Comparison of ENCODE assay signal across 8 cellular contexts in genomic region chr17:21284319-21285163, GRCh38. TPM values are rescaled to one million over a fixed set of nuclear protein-coding genes. Genes with fewer than 3 reads are reported as not detected.
DNase-seq lines count a peak whose midpoint lies in the region; TF ChIP-seq lines count a peak whose summit lies in the region.

TSS of gene MAP2K3 (plus strand) at chr17:21284711. CDS start at chr17:21284921, 210 bp downstream.

- no peak for TF ChIP-seq EP300 in SK-N-SH (IDR thresholded peaks at IDR 0.05; ENCODE audit: borderline replicate concordance in 1 of 2, low read depth in 1 of 2, low read length in 1 of 2)

- CTCF ChIA-PET in SK-N-SH (lab: Yijun Ruan, JAX): interaction anchor here (0.8 to 6.1 kb wide), 8 partner anchors 11 to 228 kb away, joined by 3 to 70 read pairs (median 8); no protein-coding TSS in a partner anchor

- no peaks in the 10 kb centered on the region for H3K9me3 Mint-ChIP-seq in HFFc6

- H3F3A ChIP-seq in SK-N-SH (replicated peaks; ENCODE audit: insufficient read depth): peaks cover 37% of the 10 kb centered on the region

- H3K27ac ChIP-seq in SK-N-SH (ENCODE audit: low read depth in 2 of 2, low read length in 1 of 2): peak within 1 kb of the TSS; percentile 67 to 98
- H3K27ac ChIP-seq in temporal lobe (ENCODE audit: low read depth, low read length): peak within 1 kb of the TSS; percentile 48

- peak within 1 kb of the TSS; percentile 90 for H3K9ac ChIP-seq in SK-N-SH

- peaks cover 35 to 56% of the 10 kb centered on the region in 2 experiments for H3K4me1 ChIP-seq in SK-N-SH (ENCODE audit: control insufficient read depth in 1 of 2, insufficient read depth in 2 of 2, low read depth in 1 of 2, low read length in 1 of 2)

- H3K27me3 Mint-ChIP-seq in HFFc6 (ENCODE audit: insufficient read depth): peaks cover 12% of the 10 kb centered on the region

- H3K9me2 ChIP-seq in SK-N-SH: no peaks in the 10 kb centered on the region

- no peaks in the 10 kb centered on the region for H3K36me3 ChIP-seq in SK-N-SH (replicated peaks in 1 of 2; ENCODE audit: control insufficient read depth in 1 of 2, insufficient read depth in 2 of 2, low read length in 1 of 2)

- TF ChIP-seq CTCF in HFFc6 (IDR thresholded peaks at IDR 0.05) (no peak), NB4 (IDR thresholded peaks at IDR 0.05; ENCODE audit: low read depth, low read length) (no peak), SK-N-SH (IDR thresholded peaks at IDR 0.05) (no peak)

- TF ChIP-seq RAD21 in SK-N-SH (IDR thresholded peaks at IDR 0.05; ENCODE audit: low read length): no peak

- peaks cover 27% of the 10 kb centered on the region for H3K36me3 Mint-ChIP-seq in HFFc6 (ENCODE audit: low read depth)

- H3K27ac Mint-ChIP-seq in HFFc6: peak within 1 kb of the TSS; percentile 97

- H3K27me3 ChIP-seq in SK-N-SH (ENCODE audit: insufficient read depth): no peaks in the 10 kb centered on the region

- POLR2A ChIA-PET in SK-N-SH (lab: Yijun Ruan, JAX): no interaction called here

- WGBS in SK-N-SH (ENCODE audit: low lambda C conversion rate): 2% methylated on average over 36 of the region's 88 CpGs

- peak within 1 kb of the TSS; percentile 49 for H2AFZ ChIP-seq in SK-N-SH (ENCODE audit: low read depth)

- peak within 1 kb of the TSS; percentile 100 for H3K4me3 Mint-ChIP-seq in HFFc6

- H4K20me1 ChIP-seq in SK-N-SH (ENCODE audit: insufficient read depth): peaks cover 37% of the 10 kb centered on the region

- H3K4me1 Mint-ChIP-seq in HFFc6 (ENCODE audit: low read depth): peaks cover 70% of the 10 kb centered on the region

- DNase-seq in GM04503 (ENCODE audit: low read depth): peak; percentile 88
- peak; percentile 99 for DNase-seq in HFFc6
- peak; percentile 100 for DNase-seq in NB4 (ENCODE audit: low read depth)
- peak; percentile 99 for DNase-seq in SK-N-SH
- peak; percentile 97 for DNase-seq in activated naive CD4-positive, alpha-beta T cell treated with anti-CD3 and anti-CD28 coated beads, Interleukin-2, amount 50 U/mL, for 16 hours
- peak; percentile 100 for DNase-seq in globus pallidus (ENCODE audit: low spot score)
- peak; percentile 100 for DNase-seq in occipital lobe (lab: John Stamatoyannopoulos, UW)

- peak; percentile 91 for TF ChIP-seq POLR2A in NB4 (IDR thresholded peaks at IDR 0.05; ENCODE audit: extremely low read depth, insufficient read length)

- H3K9me3 ChIP-seq in SK-N-SH: no peaks in the 10 kb centered on the region

- H3K79me2 ChIP-seq in SK-N-SH (ENCODE audit: insufficient read depth): peaks cover 49% of the 10 kb centered on the region

- H3K4me2 ChIP-seq in SK-N-SH: peak within 1 kb of the TSS; percentile 98

- H3K4me3 ChIP-seq in NB4 (ENCODE audit: low read depth, low read length): peak within 1 kb of the TSS; percentile 96
- peak within 1 kb of the TSS; percentile 90 to 91 for H3K4me3 ChIP-seq in SK-N-SH (ENCODE audit: low read depth in 2 of 2, low read length in 1 of 2)

TF ChIP-seq in SK-N-SH, 30 proteins besides CTCF, POLR2A, EP300 and RAD21 (continues in another document):
- TF ChIP-seq ZBTB33 (IDR thresholded peaks at IDR 0.05; ENCODE audit: borderline replicate concordance, low read depth): no peak
- peak; percentile 89 for TF ChIP-seq RFX5 (IDR thresholded peaks at IDR 0.05; ENCODE audit: low read length)
- TF ChIP-seq REST (IDR thresholded peaks at IDR 0.05; ENCODE audit: low read depth, low read length): peak; percentile 31; the same call in 1 of the 2 replicates
- TF ChIP-seq SMC3 (IDR thresholded peaks at IDR 0.05; ENCODE audit: low read depth, low read length): no peak
- peak; percentile 31; the same call in 1 of the 2 replicates for TF ChIP-seq NRF1 (IDR thresholded peaks at IDR 0.05; ENCODE audit: low read depth, low read length)
- TF ChIP-seq TAF1 (IDR thresholded peaks at IDR 0.05; ENCODE audit: borderline replicate concordance, low read depth, low read length): peak; percentile 96
- TF ChIP-seq SIN3A (IDR thresholded peaks at IDR 0.05; ENCODE audit: borderline replicate concordance, low read depth, low read length): no peak; the same call in 1 of the 2 replicates
- no peak for TF ChIP-seq RXRA (IDR thresholded peaks at IDR 0.05; ENCODE audit: borderline replicate concordance, low read depth)
- no peak for TF ChIP-seq FOSL2 (IDR thresholded peaks at IDR 0.05; ENCODE audit: borderline replicate concordance, low read depth)
- no peak for TF ChIP-seq USF1 (IDR thresholded peaks at IDR 0.05; ENCODE audit: borderline replicate concordance, low read depth)
- peak; percentile 53; the same call in 1 of the 2 replicates for TF ChIP-seq IRF3 (IDR thresholded peaks at IDR 0.05; ENCODE audit: low read depth, low read length)
- TF ChIP-seq MXI1 (IDR thresholded peaks at IDR 0.05; ENCODE audit: low read depth, low read length): peak; percentile 78
- TF ChIP-seq POLR2AphosphoS5 (IDR thresholded peaks at IDR 0.05; ENCODE audit: low read depth, low read length): peak; percentile 89
- TF ChIP-seq EZH2phosphoT487 (IDR thresholded peaks at IDR 0.05; ENCODE audit: borderline replicate concordance, low read depth): no peak
- TF ChIP-seq PBX3 (IDR thresholded peaks at IDR 0.05): peak; percentile 99
- TF ChIP-seq CHD2 (IDR thresholded peaks at IDR 0.05; ENCODE audit: low read length, partially characterized antibody): peak; percentile 39

RNA-seq across cellular contexts. Expression of gene MAP2K3, which starts in this region (rescaled TPM):
- 100 to 1,000 TPM; 177 to 221 (median 184) TPM for total RNA-seq in HFFc6 (2021; fragmentation: NEBNext Ultra II Directional; extraction: Animal tissue kit (Norgen Biotek cat#: 25700))
- 21.2 and 30.0 TPM in 2 replicates for polyA plus RNA-seq in SK-N-SH (2012; rRNA removed)
- 26.0 and 35.8 TPM in 2 replicates for polyA plus RNA-seq in SK-N-SH (2012; cell fraction: cytosol; rRNA removed)
- polyA plus RNA-seq in SK-N-SH (2012; cell fraction: nucleus; rRNA removed): 74.2 and 81.7 TPM in 2 replicates
- total RNA-seq in occipital lobe (1.7 TPM), temporal lobe (3.7 TPM)

Comparison
In these comparisons a context has a peak if more than half of its experiments do, and no peak if none do; other contexts are left out.
1. Peak in every context shown above with its lines: DNase-seq, H3K4me3 ChIP-seq and H3K27ac ChIP-seq.
2. RNA of gene MAP2K3 (total RNA-seq): 177 to 221 TPM in HFFc6; 3.7 TPM in temporal lobe (single experiment) and 1.7 TPM in occipital lobe (single experiment); every median in the first group is over 10 times any median in the second.